In genomic region chr2:136056077-136056688, GRCh38 we compare ENCODE assay signal across 10 cellular contexts.
DNase-seq lines count a peak whose midpoint lies in the region; ATAC-seq and TF ChIP-seq lines count a peak whose summit lies in the region.
"Had no signal": no experiment of that assay in that cellular context is flagged by ENCODE, and none has a peak within 500 bp of the region (broad histone marks: within the 10 kb centered on the region; RNA-seq: fewer than 3 reads in every experiment).

No MANE protein-coding gene starts in this region.

- peaks cover 65% of the 10 kb centered on the region for H3K4me1 Mint-ChIP-seq in activated CD4-positive, alpha-beta T cell treated with anti-CD3 and anti-CD28 coated beads for 36 hours
- H3K4me1 Mint-ChIP-seq in natural killer cell, result peaks cover 7 to 28% of the 10 kb centered on the region in 2 donors

- peak overlapping the region; percentile 89 for H3K27ac Mint-ChIP-seq in activated CD4-positive, alpha-beta T cell treated with anti-CD3 and anti-CD28 coated beads for 36 hours
- no peak overlapping the region for H3K27ac Mint-ChIP-seq in natural killer cell

- H3K9me3 Mint-ChIP-seq in activated CD4-positive, alpha-beta T cell treated with anti-CD3 and anti-CD28 coated beads for 36 hours (ENCODE audit: low read depth), result peaks cover 2% of the 10 kb centered on the region
- peaks cover 0 to 3% of the 10 kb centered on the region in 2 donors for H3K9me3 Mint-ChIP-seq in natural killer cell

- H3K4me3 Mint-ChIP-seq in activated CD4-positive, alpha-beta T cell treated with anti-CD3 and anti-CD28 coated beads for 36 hours, result no peak overlapping the region
- H3K4me3 Mint-ChIP-seq in natural killer cell, result no peak overlapping the region

- no peaks in the 10 kb centered on the region for H3K36me3 Mint-ChIP-seq in activated CD4-positive, alpha-beta T cell treated with anti-CD3 and anti-CD28 coated beads for 36 hours (ENCODE audit: low read depth)
- no peaks in the 10 kb centered on the region for H3K36me3 Mint-ChIP-seq in natural killer cell

- ATAC-seq in activated CD4-positive, alpha-beta T cell treated with anti-CD3 and anti-CD28 coated beads for 36 hours, result peak; percentile 29
- ATAC-seq in HG02642 (IDR thresholded peaks at IDR 0.05; ENCODE audit: poor library complexity, unreplicated experiment) (peak; percentile 32), natural killer cell (peak; percentile 46 to 67 (median 59))
- ATAC-seq: right cardiac atrium had no signal

- H3K27me3 Mint-ChIP-seq in activated CD4-positive, alpha-beta T cell treated with anti-CD3 and anti-CD28 coated beads for 36 hours, result no peaks in the 10 kb centered on the region
- H3K27me3 Mint-ChIP-seq in natural killer cell (ENCODE audit: low read depth in 2 of 2), result peaks cover 0 to 7% of the 10 kb centered on the region in 2 donors

- POLR2A ChIA-PET in activated CD4-positive, alpha-beta T cell treated with anti-CD3 and anti-CD28 coated beads for 36 hours (lab: Charles Lee), result interaction anchor here (0.6 to 2.1 kb wide), 8 partner anchors 41 to 326 kb away, joined by 3 to 9 read pairs (median 5); partner anchors contain the start of gene DARS1

- DNase-seq in activated CD4-positive, alpha-beta T cell treated with anti-CD3 and anti-CD28 coated beads for 36 hours, result peak; percentile 26
- DNase-seq in activated CD4-positive, alpha-beta T cell treated with anti-CD3 and anti-CD28 coated beads, Interleukin-2, amount 50 U/mL, for 48 hours, result no peak
- peak; percentile 63 for DNase-seq in MV-4-11 (lab: John Stamatoyannopoulos, UW)
- DNase-seq in natural killer cell, result no peak
- no peak for DNase-seq in NCI-H2081 treated with DMSO at 0.1 percent for 48 hours (lab: John Stamatoyannopoulos, UW)
- DNase-seq in NCI-H2107 (lab: John Stamatoyannopoulos, UW), result no peak
- no peak for DNase-seq in NCI-H2196 (lab: John Stamatoyannopoulos, UW; ENCODE audit: unreplicated experiment)
- DNase-seq: Kasumi-1, right cardiac atrium had no signal

- CTCF ChIA-PET in activated CD4-positive, alpha-beta T cell treated with anti-CD3 and anti-CD28 coated beads for 36 hours (lab: Charles Lee), result interaction anchor here (0.7 to 1.8 kb wide), 7 partner anchors 9 to 531 kb away, joined by 3 to 13 read pairs (median 4); no protein-coding TSS in a partner anchor

- no peak for TF ChIP-seq CTCF in natural killer cell (IDR thresholded peaks at IDR 0.05)

- intact Hi-C loops in activated CD4-positive, alpha-beta T cell treated with anti-CD3 and anti-CD28 coated beads for 36 hours (cut with DNase I, micrococcal nuclease), result loop anchor here (1.0 to 10.0 kb wide), 9 partner anchors 47 to 327 kb away; partner anchors contain the start of gene DARS1 (in 1 of the 2)
- intact Hi-C loops in natural killer cell (cut with micrococcal nuclease), result loop anchor here (5.0 kb wide), 1 partner anchor 61 kb away; the partner anchor contains the start of gene CXCR4

Comparison
In these comparisons a context has a peak if more than half of its experiments do, and no peak if none do; other contexts are left out.
1. DNase-seq: peak in activated CD4-positive, alpha-beta T cell treated with anti-CD3 and anti-CD28 coated beads for 36 hours (single experiment) and MV-4-11 (single experiment); none in activated CD4-positive, alpha-beta T cell treated with anti-CD3 and anti-CD28 coated beads, Interleukin-2, amount 50 U/mL, for 48 hours (0 of 2), natural killer cell (single experiment), NCI-H2081 treated with DMSO at 0.1 percent for 48 hours (single experiment), NCI-H2107 (single experiment) and NCI-H2196 (single experiment).
2. Peak in every context shown above with its lines, with median percentiles within 50 percentile points of each other: ATAC-seq.